ENCODE assay signal across 21 cellular contexts in the genomic region with DNA sequence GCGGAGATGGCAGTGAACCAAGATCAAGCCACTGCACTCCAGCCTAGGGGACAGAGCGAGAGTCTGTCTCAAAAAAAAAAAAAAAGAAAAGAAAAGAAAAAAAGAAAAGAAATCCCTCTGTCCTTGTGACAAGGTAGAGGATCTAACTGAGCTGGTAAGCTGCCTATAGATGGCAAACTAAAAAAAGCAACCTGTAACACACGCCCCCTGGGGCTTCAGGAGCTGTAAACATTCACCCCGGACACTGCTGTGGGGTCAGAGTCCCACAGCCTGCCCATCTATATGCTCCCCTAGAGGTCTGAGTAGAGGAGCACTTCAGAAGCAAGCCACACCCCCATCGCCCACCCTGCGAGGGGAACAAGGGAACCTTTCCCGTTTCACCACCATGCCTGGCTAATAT. TPM values are rescaled to one million over a fixed set of nuclear protein-coding genes. Genes with fewer than 3 reads are reported as not detected.
DNase-seq lines count a peak whose midpoint lies in the region; ATAC-seq, FAIRE-seq and TF ChIP-seq lines count a peak whose summit lies in the region.
"Had no signal": no experiment of that assay in that cellular context is flagged by ENCODE, and none has a peak within 500 bp of the region (broad histone marks: within the 10 kb centered on the region; RNA-seq: fewer than 3 reads in every experiment).

No MANE protein-coding gene starts in this region.

- CTCF ChIA-PET in HepG2 (lab: Yijun Ruan, JAX; ENCODE audit: low intra/inter-chr PET ratio, low total read pairs), result interaction anchor here (1.2 kb wide), 1 partner anchor 62 kb away, joined by 3 read pairs; the partner anchor contains the start of gene IQCN
- CTCF ChIA-PET in activated CD4-positive, alpha-beta T cell treated with anti-CD3 and anti-CD28 coated beads, Interleukin-2, amount 10 ng/mL, durations not matched to agents 7 days and 5 days (lab: Charles Lee), result no interaction called here

- DNase-seq in HepG2 (ENCODE audit: low spot score), result peak; percentile 49
- DNase-seq in right lobe of liver, result no peak
- peak; percentile 51 for DNase-seq in osteoblast (ENCODE audit: insufficient read length, low spot score, missing footprints)
- DNase-seq in T-helper 17 cell, result no peak
- no peak for DNase-seq in T-helper 2 cell treated with Interferon-gamma antibody and Interleukin-4, amounts not matched to agents 5 μg/mL and 100 μg/mL, for 36 hours (ENCODE audit: low spot score)
- no peak for DNase-seq in activated CD4-positive, alpha-beta T cell treated with anti-CD3 and anti-CD28 coated beads, Interleukin-2, amount 10 ng/mL, durations not matched to agents 7 days and 5 days
- DNase-seq: AML-193; Calu3; CD8-positive, alpha-beta T cell; DND-41; EL; HCEC 1CT; HFFc6; KG1 had no signal

- H3K36me3 Mint-ChIP-seq in dendritic cell treated with granulocyte-macrophage colony-stimulating factor and Interleukin-4, amounts not matched to agents 40 ng/mL and 50 ng/mL, for 4 days (ENCODE audit: low read depth), result peaks cover 9% of the 10 kb centered on the region
- no peaks in the 10 kb centered on the region for H3K36me3 Mint-ChIP-seq in T-helper 17 cell (ENCODE audit: low read depth)
- H3K36me3 Mint-ChIP-seq in T-helper 2 cell treated with Interferon-gamma antibody and Interleukin-4, amounts not matched to agents 5 μg/mL and 100 μg/mL, for 36 hours (ENCODE audit: low read depth), result no peaks in the 10 kb centered on the region
- H3K36me3 Mint-ChIP-seq in activated CD4-positive, alpha-beta T cell treated with anti-CD3 and anti-CD28 coated beads, Interleukin-2, amount 10 ng/mL, durations not matched to agents 7 days and 5 days (ENCODE audit: low read depth), result no peaks in the 10 kb centered on the region
- H3K36me3 Mint-ChIP-seq: IgD-negative memory B cell had no signal

- H3K4me3 ChIP-seq in HepG2 (replicated peaks in 1 of 3; ENCODE audit: insufficient read depth in 1 of 3, low read depth in 2 of 3, low read length in 3 of 3) (peak overlapping the region in 1 of 3 experiments; percentile 33; a peak in 1 of 6 replicates), right lobe of liver (no peak overlapping the region), osteoblast (ENCODE audit: insufficient read depth, low read length) (no peak overlapping the region)
- H3K4me3 ChIP-seq: A549, GM12878 had no signal

- intact Hi-C loops in HepG2 (cut with micrococcal nuclease; ENCODE audit: unreplicated experiment) (loop anchor here (5.0 kb wide), 1 partner anchor 76 kb away; no protein-coding TSS in a partner anchor), right lobe of liver (cut with DNase I) (no loop called here)
- intact Hi-C loops in dendritic cell treated with granulocyte-macrophage colony-stimulating factor and Interleukin-4, amounts not matched to agents 40 ng/mL and 50 ng/mL, for 4 days (cut with micrococcal nuclease), result no loop called here

- H3K27me3 Mint-ChIP-seq in dendritic cell treated with granulocyte-macrophage colony-stimulating factor and Interleukin-4, amounts not matched to agents 40 ng/mL and 50 ng/mL, for 4 days, result no peaks in the 10 kb centered on the region
- no peaks in the 10 kb centered on the region for H3K27me3 Mint-ChIP-seq in T-helper 17 cell
- H3K27me3 Mint-ChIP-seq in T-helper 2 cell treated with Interferon-gamma antibody and Interleukin-4, amounts not matched to agents 5 μg/mL and 100 μg/mL, for 36 hours (ENCODE audit: low read depth), result no peaks in the 10 kb centered on the region
- no peaks in the 10 kb centered on the region for H3K27me3 Mint-ChIP-seq in activated CD4-positive, alpha-beta T cell treated with anti-CD3 and anti-CD28 coated beads, Interleukin-2, amount 10 ng/mL, durations not matched to agents 7 days and 5 days

- H3K4me1 ChIP-seq in HepG2 (ENCODE audit: insufficient read depth, low read length) (peaks cover 82% of the 10 kb centered on the region), right lobe of liver (peaks cover 0 to 24% (median 8%) of the 10 kb centered on the region in 4 donors), osteoblast (ENCODE audit: insufficient read depth, low read length) (peaks cover 5% of the 10 kb centered on the region)

- POLR2A ChIA-PET in HepG2 (lab: Yijun Ruan, JAX), result interaction anchor here (0.7 to 1.4 kb wide), 2 partner anchors 55 to 58 kb away, joined by 3 to 4 read pairs; partner anchors contain the start of gene JUND
- POLR2A ChIA-PET in activated CD4-positive, alpha-beta T cell treated with anti-CD3 and anti-CD28 coated beads, Interleukin-2, amount 10 ng/mL, durations not matched to agents 7 days and 5 days (lab: Charles Lee), result no interaction called here

- TF ChIP-seq POLR2A in HepG2 (IDR thresholded peaks at IDR 0.05; ENCODE audit: insufficient read depth in 1 of 2, low read depth in 2 of 2, low read length in 2 of 2) (no peak), right lobe of liver (IDR thresholded peaks at IDR 0.05) (no peak)

- ATAC-seq in HepG2 (peak; percentile 19; the same call in 2 of the 3 replicates), right lobe of liver (no peak), T-helper 17 cell (no peak)
- ATAC-seq: A549; CD8-positive, alpha-beta T cell; GM12878 had no signal

- H3K9ac ChIP-seq in HepG2 (ENCODE audit: insufficient read depth, low read depth, low read length), result peak overlapping the region; percentile 15; the same call in 1 of the 2 replicates

- H3K36me3 ChIP-seq in HepG2 (replicated peaks in 1 of 2; ENCODE audit: control insufficient read depth in 1 of 2, insufficient read depth in 2 of 2, low read length in 2 of 2) (no peaks in the 10 kb centered on the region), right lobe of liver (no peaks in the 10 kb centered on the region), osteoblast (ENCODE audit: insufficient read depth, low read length) (no peaks in the 10 kb centered on the region)

- H3K27me3 ChIP-seq in HepG2 (ENCODE audit: control insufficient read depth in 1 of 2, insufficient read depth in 2 of 2, low read length in 2 of 2) (no peaks in the 10 kb centered on the region), right lobe of liver (no peaks in the 10 kb centered on the region), osteoblast (ENCODE audit: insufficient read depth, low read length) (peaks cover 2% of the 10 kb centered on the region)

- no peak overlapping the region for H2AFZ ChIP-seq in HepG2 (ENCODE audit: low read length)
- H2AFZ ChIP-seq in osteoblast (ENCODE audit: low read length), result no peak overlapping the region

- peak overlapping the region; percentile 57 for H3K4me2 ChIP-seq in HepG2 (ENCODE audit: low read depth, low read length)
- no peak overlapping the region for H3K4me2 ChIP-seq in osteoblast (ENCODE audit: insufficient read depth, low read length)
- H3K4me2 ChIP-seq: A549 had no signal

- no peaks in the 10 kb centered on the region for H3K9me3 Mint-ChIP-seq in dendritic cell treated with granulocyte-macrophage colony-stimulating factor and Interleukin-4, amounts not matched to agents 40 ng/mL and 50 ng/mL, for 4 days
- H3K9me3 Mint-ChIP-seq in T-helper 2 cell treated with Interferon-gamma antibody and Interleukin-4, amounts not matched to agents 5 μg/mL and 100 μg/mL, for 36 hours, result no peaks in the 10 kb centered on the region
- no peaks in the 10 kb centered on the region for H3K9me3 Mint-ChIP-seq in activated CD4-positive, alpha-beta T cell treated with anti-CD3 and anti-CD28 coated beads, Interleukin-2, amount 10 ng/mL, durations not matched to agents 7 days and 5 days
- H3K9me3 Mint-ChIP-seq: CD8-positive, alpha-beta T cell; HFFc6; IgD-negative memory B cell had no signal

- H3K9me3 ChIP-seq in HepG2 (ENCODE audit: low read length) (no peaks in the 10 kb centered on the region), right lobe of liver (no peaks in the 10 kb centered on the region), osteoblast (ENCODE audit: low read depth, low read length) (no peaks in the 10 kb centered on the region), T-helper 17 cell (ENCODE audit: control insufficient read depth, low read length, poor library complexity, severe bottlenecking) (no peaks in the 10 kb centered on the region)
- H3K9me3 ChIP-seq: A549 had no signal

- H3K4me1 Mint-ChIP-seq in dendritic cell treated with granulocyte-macrophage colony-stimulating factor and Interleukin-4, amounts not matched to agents 40 ng/mL and 50 ng/mL, for 4 days (ENCODE audit: low read depth), result peaks cover 35% of the 10 kb centered on the region
- peaks cover 6% of the 10 kb centered on the region for H3K4me1 Mint-ChIP-seq in T-helper 17 cell
- peaks cover 4% of the 10 kb centered on the region for H3K4me1 Mint-ChIP-seq in T-helper 2 cell treated with Interferon-gamma antibody and Interleukin-4, amounts not matched to agents 5 μg/mL and 100 μg/mL, for 36 hours (ENCODE audit: low read depth)
- H3K4me1 Mint-ChIP-seq in activated CD4-positive, alpha-beta T cell treated with anti-CD3 and anti-CD28 coated beads, Interleukin-2, amount 10 ng/mL, durations not matched to agents 7 days and 5 days, result peaks cover 10% of the 10 kb centered on the region

- TF ChIP-seq CTCF in HepG2 (CRISPR knock-in tag; IDR thresholded peaks at IDR 0.05) (no peak), right lobe of liver (IDR thresholded peaks at IDR 0.05) (no peak), osteoblast (IDR thresholded peaks at IDR 0.05; ENCODE audit: extremely low read depth, low read depth, low read length) (no peak)

- in situ Hi-C loops in HepG2 (cut with HindIII; ENCODE audit: extremely low pct_ligation_motif_present, low pct_unique_long_range_greater_than_20kb), result no loop called here

- H3K27ac ChIP-seq in HepG2 (ENCODE audit: extremely low read length, insufficient read depth, low read length) (no peak overlapping the region), right lobe of liver (no peak overlapping the region), osteoblast (ENCODE audit: low read depth, low read length) (no peak overlapping the region)
- H3K27ac ChIP-seq: 22Rv1, A549 had no signal

- H3K4me3 Mint-ChIP-seq in dendritic cell treated with granulocyte-macrophage colony-stimulating factor and Interleukin-4, amounts not matched to agents 40 ng/mL and 50 ng/mL, for 4 days, result no peak overlapping the region
- no peak overlapping the region for H3K4me3 Mint-ChIP-seq in T-helper 17 cell
- no peak overlapping the region for H3K4me3 Mint-ChIP-seq in T-helper 2 cell treated with Interferon-gamma antibody and Interleukin-4, amounts not matched to agents 5 μg/mL and 100 μg/mL, for 36 hours
- no peak overlapping the region for H3K4me3 Mint-ChIP-seq in activated CD4-positive, alpha-beta T cell treated with anti-CD3 and anti-CD28 coated beads, Interleukin-2, amount 10 ng/mL, durations not matched to agents 7 days and 5 days
- H3K4me3 Mint-ChIP-seq: CD8-positive, alpha-beta T cell; HFFc6 had no signal

- no peak for TF ChIP-seq RAD21 in HepG2 (CRISPR knock-in tag; IDR thresholded peaks at IDR 0.05)

- TF ChIP-seq EP300 in HepG2 (IDR thresholded peaks at IDR 0.05; ENCODE audit: low read depth in 2 of 2, low read length in 2 of 2) (no peak), HepG2 (CRISPR knock-in tag; IDR thresholded peaks at IDR 0.05; ENCODE audit: borderline replicate concordance) (no peak)

- H4K20me1 ChIP-seq in HepG2 (ENCODE audit: insufficient read depth, low read length) (no peaks in the 10 kb centered on the region), osteoblast (ENCODE audit: insufficient read depth, low read length) (no peaks in the 10 kb centered on the region)

- FAIRE-seq in HepG2 (lab: Jason Lieb, UNC), result no peak
- FAIRE-seq: A549, GM12878, H1, HTR-8/SVneo had no signal

- peak overlapping the region; percentile 81 for H3K27ac Mint-ChIP-seq in dendritic cell treated with granulocyte-macrophage colony-stimulating factor and Interleukin-4, amounts not matched to agents 40 ng/mL and 50 ng/mL, for 4 days
- no peak overlapping the region for H3K27ac Mint-ChIP-seq in T-helper 17 cell
- H3K27ac Mint-ChIP-seq in T-helper 2 cell treated with Interferon-gamma antibody and Interleukin-4, amounts not matched to agents 5 μg/mL and 100 μg/mL, for 36 hours, result no peak overlapping the region
- H3K27ac Mint-ChIP-seq in activated CD4-positive, alpha-beta T cell treated with anti-CD3 and anti-CD28 coated beads, Interleukin-2, amount 10 ng/mL, durations not matched to agents 7 days and 5 days, result no peak overlapping the region
- H3K27ac Mint-ChIP-seq: CD8-positive, alpha-beta T cell; HFFc6; IgD-negative memory B cell had no signal

- 9% methylated on average over 7 of the region's 7 CpGs for WGBS in HepG2 (ENCODE audit: low lambda C conversion rate)
- WGBS in right lobe of liver (ENCODE audit: insufficient coverage, low coverage, low lambda C conversion rate, missing lambda C conversion rate), result 94% methylated on average over 5 of the region's 7 CpGs

- H3K79me2 ChIP-seq in HepG2 (ENCODE audit: insufficient read depth, low read length) (no peaks in the 10 kb centered on the region), osteoblast (ENCODE audit: insufficient read depth, low read length) (peaks cover 3% of the 10 kb centered on the region)

- BruUV-seq in HepG2 (replicated peaks; lab: Mats Ljungman, UMichigan), result no TSS peak

RNA-seq across cellular contexts. Expression of gene PGPEP1, which starts 4.3 kb away (rescaled TPM):
- total RNA-seq in HepG2 (2016; rRNA removed; fragmentation: Illumina TruSeq; extraction: Trizol), result 56.6 and 57.7 TPM in 2 replicates
- total RNA-seq in HepG2 (2016; cell fraction: cytosol; rRNA removed; fragmentation: Illumina TruSeq; extraction: Trizol; ENCODE audit: low read depth), result 13.1 and 14.4 TPM in 2 replicates
- 51.1 and 64.9 TPM in 2 replicates for total RNA-seq in HepG2 (2016; cell fraction: insoluble cytoplasmic fraction; rRNA removed; fragmentation: Illumina TruSeq; extraction: Trizol)
- total RNA-seq in HepG2 (2016; cell fraction: membrane; rRNA removed; fragmentation: Illumina TruSeq; extraction: Trizol), result 36.0 and 36.7 TPM in 2 replicates
- total RNA-seq in HepG2 (2016; cell fraction: nucleus; rRNA removed; fragmentation: Illumina TruSeq; extraction: Trizol), result 30.3 and 33.5 TPM in 2 replicates
- polyA plus RNA-seq in HepG2 (2011; rRNA removed), result 53.1 and 64.3 TPM in 2 replicates
- polyA plus RNA-seq in HepG2 (2011; cell fraction: cytosol; rRNA removed), result 37.2 and 38.6 TPM in 2 replicates
- 97.0 and 102 TPM in 2 replicates for polyA plus RNA-seq in HepG2 (2011; cell fraction: nucleus; rRNA removed)
- 26.8 and 28.6 TPM in 2 replicates for polyA plus RNA-seq in HepG2 (2012)
- polyA plus RNA-seq in HepG2 (2016; cell fraction: cytosol; fragmentation: Illumina TruSeq; extraction: Trizol; ENCODE audit: low read depth), result 15.6 and 16.2 TPM in 2 replicates
- 40.6 and 44.1 TPM in 2 replicates for polyA plus RNA-seq in HepG2 (2016; cell fraction: insoluble cytoplasmic fraction; fragmentation: Illumina TruSeq; extraction: Trizol; ENCODE audit: low read depth)
- 22.8 and 23.5 TPM in 2 replicates for polyA plus RNA-seq in HepG2 (2016; cell fraction: membrane; fragmentation: Illumina TruSeq; extraction: Trizol; ENCODE audit: low read depth)
- polyA plus RNA-seq in HepG2 (2016; cell fraction: nucleus; fragmentation: Illumina TruSeq; extraction: Trizol; ENCODE audit: insufficient read depth, low read depth), result 51.1 and 66.5 TPM in 2 replicates
- 22.4 and 187 TPM in 2 replicates for polyA minus RNA-seq in HepG2 (2011; rRNA and poly(A)+ RNA removed; ENCODE audit: low replicate concordance)
- 44.1 and 52.6 TPM in 2 replicates for polyA minus RNA-seq in HepG2 (2011; cell fraction: cytosol; rRNA and poly(A)+ RNA removed)
- 46.4 and 57.7 TPM in 2 replicates for polyA minus RNA-seq in HepG2 (2011; cell fraction: nucleus; rRNA and poly(A)+ RNA removed)
- 10 to 100 TPM; 33.0 to 55.5 (median 40.7) TPM for total RNA-seq in right lobe of liver
- 31.1 and 56.3 TPM in 2 replicates for total RNA-seq in osteoblast
- total RNA-seq in T-helper 17 cell, result 10 to 100 TPM; 22.0 to 28.3 TPM
- total RNA-seq in activated CD4-positive, alpha-beta T cell treated with anti-CD3 and anti-CD28 coated beads, Interleukin-2, amount 10 ng/mL, durations not matched to agents 7 days and 5 days, result 10 to 100 TPM; 24.1 to 24.8 TPM

RNA-seq across cellular contexts. Expression of gene LSM4, which starts 13.2 kb away (rescaled TPM):
- total RNA-seq in HepG2 (2016; rRNA removed; fragmentation: Illumina TruSeq; extraction: Trizol) (166 and 188 TPM in 2 replicates), right lobe of liver (100 to 1,000 TPM in 2 of 6 experiments, 10 to 100 TPM in 4; 37.6 to 139 (median 47.3) TPM), osteoblast (74.3 and 74.6 TPM in 2 replicates), T-helper 17 cell (10 to 100 TPM; 43.3 to 46.6 TPM)
- 129 and 159 TPM in 2 replicates for total RNA-seq in HepG2 (2016; cell fraction: cytosol; rRNA removed; fragmentation: Illumina TruSeq; extraction: Trizol; ENCODE audit: low read depth)
- 185 and 208 TPM in 2 replicates for total RNA-seq in HepG2 (2016; cell fraction: insoluble cytoplasmic fraction; rRNA removed; fragmentation: Illumina TruSeq; extraction: Trizol)
- 248 and 299 TPM in 2 replicates for total RNA-seq in HepG2 (2016; cell fraction: membrane; rRNA removed; fragmentation: Illumina TruSeq; extraction: Trizol)
- total RNA-seq in HepG2 (2016; cell fraction: nucleus; rRNA removed; fragmentation: Illumina TruSeq; extraction: Trizol), result 62.8 and 69.8 TPM in 2 replicates
- polyA plus RNA-seq in HepG2 (2011; rRNA removed), result 65.8 and 66.8 TPM in 2 replicates
- polyA plus RNA-seq in HepG2 (2011; cell fraction: cytosol; rRNA removed), result 97.1 and 133 TPM in 2 replicates
- 51.8 and 54.0 TPM in 2 replicates for polyA plus RNA-seq in HepG2 (2011; cell fraction: nucleus; rRNA removed)
- polyA plus RNA-seq in HepG2 (2012), result 62.7 and 78.9 TPM in 2 replicates
- polyA plus RNA-seq in HepG2 (2016; cell fraction: cytosol; fragmentation: Illumina TruSeq; extraction: Trizol; ENCODE audit: low read depth), result 166 and 238 TPM in 2 replicates
- polyA plus RNA-seq in HepG2 (2016; cell fraction: insoluble cytoplasmic fraction; fragmentation: Illumina TruSeq; extraction: Trizol; ENCODE audit: low read depth), result 205 and 220 TPM in 2 replicates
- polyA plus RNA-seq in HepG2 (2016; cell fraction: membrane; fragmentation: Illumina TruSeq; extraction: Trizol; ENCODE audit: low read depth), result 217 and 267 TPM in 2 replicates
- polyA plus RNA-seq in HepG2 (2016; cell fraction: nucleus; fragmentation: Illumina TruSeq; extraction: Trizol; ENCODE audit: insufficient read depth, low read depth), result 105 and 120 TPM in 2 replicates
- 40.8 and 88.8 TPM in 2 replicates for polyA minus RNA-seq in HepG2 (2011; rRNA and poly(A)+ RNA removed; ENCODE audit: low replicate concordance)
- 24.9 and 32.6 TPM in 2 replicates for polyA minus RNA-seq in HepG2 (2011; cell fraction: cytosol; rRNA and poly(A)+ RNA removed)
- polyA minus RNA-seq in HepG2 (2011; cell fraction: nucleus; rRNA and poly(A)+ RNA removed), result 13.4 and 14.2 TPM in 2 replicates
- total RNA-seq in activated CD4-positive, alpha-beta T cell treated with anti-CD3 and anti-CD28 coated beads, Interleukin-2, amount 10 ng/mL, durations not matched to agents 7 days and 5 days, result 100 to 1,000 TPM; 156 to 181 TPM

RNA-seq across cellular contexts. Expression of gene GDF15, which starts 49.8 kb away (rescaled TPM):
- 43.0 and 146 TPM in 2 replicates for total RNA-seq in HepG2 (2016; rRNA removed; fragmentation: Illumina TruSeq; extraction: Trizol)
- 42.0 and 45.2 TPM in 2 replicates for total RNA-seq in HepG2 (2016; cell fraction: cytosol; rRNA removed; fragmentation: Illumina TruSeq; extraction: Trizol; ENCODE audit: low read depth)
- total RNA-seq in HepG2 (2016; cell fraction: insoluble cytoplasmic fraction; rRNA removed; fragmentation: Illumina TruSeq; extraction: Trizol), result 37.4 and 148 TPM in 2 replicates
- total RNA-seq in HepG2 (2016; cell fraction: membrane; rRNA removed; fragmentation: Illumina TruSeq; extraction: Trizol), result 53.4 and 57.4 TPM in 2 replicates
- 112 and 139 TPM in 2 replicates for total RNA-seq in HepG2 (2016; cell fraction: nucleus; rRNA removed; fragmentation: Illumina TruSeq; extraction: Trizol)
- 422 and 537 TPM in 2 replicates for polyA plus RNA-seq in HepG2 (2011; rRNA removed)
- 539 and 794 TPM in 2 replicates for polyA plus RNA-seq in HepG2 (2011; cell fraction: cytosol; rRNA removed)
- 1,510 and 1,558 TPM in 2 replicates for polyA plus RNA-seq in HepG2 (2011; cell fraction: nucleus; rRNA removed)
- 229 and 758 TPM in 2 replicates for polyA plus RNA-seq in HepG2 (2012)
- polyA plus RNA-seq in HepG2 (2016; cell fraction: cytosol; fragmentation: Illumina TruSeq; extraction: Trizol; ENCODE audit: low read depth), result 22.2 and 24.9 TPM in 2 replicates
- polyA plus RNA-seq in HepG2 (2016; cell fraction: insoluble cytoplasmic fraction; fragmentation: Illumina TruSeq; extraction: Trizol; ENCODE audit: low read depth), result 49.2 and 57.0 TPM in 2 replicates
- polyA plus RNA-seq in HepG2 (2016; cell fraction: membrane; fragmentation: Illumina TruSeq; extraction: Trizol; ENCODE audit: low read depth), result 30.8 and 31.5 TPM in 2 replicates
- 315 and 334 TPM in 2 replicates for polyA plus RNA-seq in HepG2 (2016; cell fraction: nucleus; fragmentation: Illumina TruSeq; extraction: Trizol; ENCODE audit: insufficient read depth, low read depth)
- polyA minus RNA-seq in HepG2 (2011; rRNA and poly(A)+ RNA removed; ENCODE audit: low replicate concordance), result 4.5 and 440 TPM in 2 replicates
- polyA minus RNA-seq in HepG2 (2011; cell fraction: cytosol; rRNA and poly(A)+ RNA removed), result 366 and 433 TPM in 2 replicates
- 115 and 151 TPM in 2 replicates for polyA minus RNA-seq in HepG2 (2011; cell fraction: nucleus; rRNA and poly(A)+ RNA removed)
- 100 to 1,000 TPM in 2 of 6 experiments, 10 to 100 TPM in 2, 1 to 10 TPM in 1, under 1 TPM in 1; 0.88 to 160 (median 57.5) TPM for total RNA-seq in right lobe of liver
- total RNA-seq in osteoblast, result 61.6 and 74.2 TPM in 2 replicates
- under 1 TPM; 0.29 to 0.85 TPM for total RNA-seq in T-helper 17 cell
- not detected for total RNA-seq in activated CD4-positive, alpha-beta T cell treated with anti-CD3 and anti-CD28 coated beads, Interleukin-2, amount 10 ng/mL, durations not matched to agents 7 days and 5 days
- total RNA-seq: CD8-positive, alpha-beta T cell had no signal
- polyA plus RNA-seq: IgD-negative memory B cell had no signal

RNA-seq across cellular contexts. Expression of gene JUND, which starts 54.7 kb away (rescaled TPM):
- 31.8 and 41.2 TPM in 2 replicates for total RNA-seq in HepG2 (2016; rRNA removed; fragmentation: Illumina TruSeq; extraction: Trizol)
- total RNA-seq in HepG2 (2016; cell fraction: cytosol; rRNA removed; fragmentation: Illumina TruSeq; extraction: Trizol; ENCODE audit: low read depth), result 36.4 and 41.0 TPM in 2 replicates
- total RNA-seq in HepG2 (2016; cell fraction: insoluble cytoplasmic fraction; rRNA removed; fragmentation: Illumina TruSeq; extraction: Trizol), result 30.0 and 40.6 TPM in 2 replicates
- 68.5 and 98.0 TPM in 2 replicates for total RNA-seq in HepG2 (2016; cell fraction: membrane; rRNA removed; fragmentation: Illumina TruSeq; extraction: Trizol)
- total RNA-seq in HepG2 (2016; cell fraction: nucleus; rRNA removed; fragmentation: Illumina TruSeq; extraction: Trizol), result 23.4 and 45.2 TPM in 2 replicates
- 59.8 and 124 TPM in 2 replicates for polyA plus RNA-seq in HepG2 (2011; rRNA removed)
- 93.9 and 178 TPM in 2 replicates for polyA plus RNA-seq in HepG2 (2011; cell fraction: cytosol; rRNA removed)
- polyA plus RNA-seq in HepG2 (2011; cell fraction: nucleus; rRNA removed), result 129 and 136 TPM in 2 replicates
- polyA plus RNA-seq in HepG2 (2012), result 44.0 and 66.6 TPM in 2 replicates
- polyA plus RNA-seq in HepG2 (2016; cell fraction: cytosol; fragmentation: Illumina TruSeq; extraction: Trizol; ENCODE audit: low read depth), result 85.1 and 91.8 TPM in 2 replicates
- 74.4 and 76.0 TPM in 2 replicates for polyA plus RNA-seq in HepG2 (2016; cell fraction: insoluble cytoplasmic fraction; fragmentation: Illumina TruSeq; extraction: Trizol; ENCODE audit: low read depth)
- 131 and 149 TPM in 2 replicates for polyA plus RNA-seq in HepG2 (2016; cell fraction: membrane; fragmentation: Illumina TruSeq; extraction: Trizol; ENCODE audit: low read depth)
- polyA plus RNA-seq in HepG2 (2016; cell fraction: nucleus; fragmentation: Illumina TruSeq; extraction: Trizol; ENCODE audit: insufficient read depth, low read depth), result 77.1 and 84.7 TPM in 2 replicates
- polyA minus RNA-seq in HepG2 (2011; rRNA and poly(A)+ RNA removed; ENCODE audit: low replicate concordance), result 49.7 and 194 TPM in 2 replicates
- 164 and 168 TPM in 2 replicates for polyA minus RNA-seq in HepG2 (2011; cell fraction: cytosol; rRNA and poly(A)+ RNA removed)
- polyA minus RNA-seq in HepG2 (2011; cell fraction: nucleus; rRNA and poly(A)+ RNA removed), result 60.5 and 91.9 TPM in 2 replicates
- total RNA-seq in right lobe of liver, result 100 to 1,000 TPM in 4 of 6 experiments, 10 to 100 TPM in 2; 29.3 to 188 (median 134) TPM
- 170 and 172 TPM in 2 replicates for total RNA-seq in osteoblast
- total RNA-seq in T-helper 17 cell, result 1,000 to 10,000 TPM; 1,212 to 1,401 TPM
- total RNA-seq in activated CD4-positive, alpha-beta T cell treated with anti-CD3 and anti-CD28 coated beads, Interleukin-2, amount 10 ng/mL, durations not matched to agents 7 days and 5 days, result 100 to 1,000 TPM; 343 to 347 TPM

Comparison
In these comparisons a context has a peak if more than half of its experiments do, and no peak if none do; other contexts are left out.
1. DNase-seq: peak in HepG2 (single experiment) and osteoblast (single experiment); none in right lobe of liver (0 of 3), T-helper 17 cell (0 of 3), T-helper 2 cell treated with Interferon-gamma antibody and Interleukin-4, amounts not matched to agents 5 μg/mL and 100 μg/mL, for 36 hours (single experiment) and activated CD4-positive, alpha-beta T cell treated with anti-CD3 and anti-CD28 coated beads, Interleukin-2, amount 10 ng/mL, durations not matched to agents 7 days and 5 days (single experiment).